Comparison of ENCODE assay signal across 20 cellular contexts in the genomic region with DNA sequence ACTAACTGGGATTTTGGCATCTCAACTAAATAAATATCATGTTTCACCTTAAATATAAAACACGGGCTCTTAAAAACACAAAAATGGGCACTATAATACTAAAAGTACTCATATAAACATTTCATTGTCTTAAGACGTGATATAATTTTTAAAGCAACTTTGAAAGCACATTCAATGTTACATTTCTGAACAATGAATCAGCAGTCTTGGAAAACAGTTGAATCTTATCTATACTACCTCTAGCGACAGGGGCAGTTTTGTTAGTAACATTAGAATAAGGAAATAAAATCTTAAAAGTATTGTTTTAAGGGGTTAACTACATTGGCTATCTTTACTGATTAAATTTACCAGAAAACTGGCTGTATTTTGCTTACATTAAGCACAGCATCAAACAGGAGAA.
DNase-seq lines count a peak whose midpoint lies in the region; ATAC-seq and TF ChIP-seq lines count a peak whose summit lies in the region.
"Had no signal": no experiment of that assay in that cellular context is flagged by ENCODE, and none has a peak within 500 bp of the region (broad histone marks: within the 10 kb centered on the region; RNA-seq: fewer than 3 reads in every experiment).

No MANE protein-coding gene starts in this region.

- no peak overlapping the region for H3K9ac ChIP-seq in adipocyte (ENCODE audit: low read length)
- no peak overlapping the region for H3K9ac ChIP-seq in fibroblast of lung (ENCODE audit: insufficient read depth, low read length)

- ATAC-seq in GM21529 (IDR thresholded peaks at IDR 0.05; ENCODE audit: unreplicated experiment), result no peak
- ATAC-seq in GM18498 (IDR thresholded peaks at IDR 0.05; ENCODE audit: unreplicated experiment), result no peak
- ATAC-seq: gastroesophageal sphincter; left lobe of liver; natural killer cell treated with Interleukin-12 subunit alpha and Interleukin-12 subunit beta and Interleukin-15 and Interleukin-18, amount 100 ng/mL, for 72 hours had no signal

- H3K4me3 ChIP-seq in adipocyte (ENCODE audit: low read length) (no peak overlapping the region), fibroblast of lung (replicated peaks in 1 of 4; ENCODE audit: control extremely low read depth in 1 of 4, insufficient read depth in 1 of 4, low read depth in 3 of 4, low read length in 4 of 4) (no peak overlapping the region), retinal pigment epithelial cell (ENCODE audit: low read length) (no peak overlapping the region)
- H3K4me3 ChIP-seq: colonic mucosa, gastroesophageal sphincter, spleen had no signal

- H3K4me2 ChIP-seq in fibroblast of lung (ENCODE audit: extremely low read depth, insufficient read depth, low read length), result no peak overlapping the region

- DNase-seq in HS-27A (ENCODE audit: low read depth) (peak; percentile 5), adipocyte (ENCODE audit: low read depth) (peak; percentile 44), fibroblast of lung (ENCODE audit: low read depth in 2 of 2) (peak; percentile 27 to 61), retinal pigment epithelial cell (ENCODE audit: low read depth) (peak; percentile 9)
- DNase-seq in activated CD4-positive, alpha-beta T cell treated with anti-CD3 and anti-CD28 coated beads, Interleukin-2, amount 50 U/mL, for 4 hours, result no peak
- DNase-seq: activated CD4-positive, alpha-beta T cell treated with anti-CD3 and anti-CD28 coated beads, Interleukin-2, amount 50 U/mL, for 48 hours; activated T-cell treated with anti-CD3 and anti-CD28 coated beads for 4 hours; colonic mucosa; GOT3; NCI-H1436; NCI-H2171; NCI-H748 treated with DMSO at 0.1 percent for 48 hours; SIG-M5; spleen; WERI-Rb-1 had no signal

- H4K20me1 ChIP-seq in fibroblast of lung (ENCODE audit: control insufficient read depth, extremely low read depth, insufficient read depth, low read length), result no peaks in the 10 kb centered on the region

- H3K27ac ChIP-seq in fibroblast of lung (ENCODE audit: insufficient read depth, low read length), result no peak overlapping the region
- H3K27ac ChIP-seq: colonic mucosa, gastroesophageal sphincter, spleen, WERI-Rb-1 had no signal

- H3K27me3 ChIP-seq in adipocyte (replicated peaks; ENCODE audit: control insufficient read depth, insufficient read depth, low read length) (no peaks in the 10 kb centered on the region), fibroblast of lung (ENCODE audit: control insufficient read depth, insufficient read depth, low read length) (no peaks in the 10 kb centered on the region)
- H3K27me3 ChIP-seq: colonic mucosa, gastroesophageal sphincter, spleen had no signal

- no peaks in the 10 kb centered on the region for H3K9me3 ChIP-seq in adipocyte (ENCODE audit: control insufficient read depth, low read length)
- no peaks in the 10 kb centered on the region for H3K9me3 ChIP-seq in fibroblast of lung (ENCODE audit: control insufficient read depth, insufficient read depth, low read depth, low read length)
- H3K9me3 ChIP-seq: colonic mucosa, gastroesophageal sphincter, spleen had no signal

- H3K4me1 ChIP-seq in adipocyte (ENCODE audit: control insufficient read depth, insufficient read depth, low read length) (no peaks in the 10 kb centered on the region), fibroblast of lung (ENCODE audit: control insufficient read depth, extremely low read depth, insufficient read depth, low read length) (no peaks in the 10 kb centered on the region)
- H3K4me1 ChIP-seq: colonic mucosa, gastroesophageal sphincter, spleen had no signal

- H2AFZ ChIP-seq in fibroblast of lung (ENCODE audit: low read length), result no peak overlapping the region

- peaks cover 23% of the 10 kb centered on the region for H3K36me3 ChIP-seq in adipocyte (ENCODE audit: control insufficient read depth, insufficient read depth, low read length, severe bottlenecking)
- peaks cover 1% of the 10 kb centered on the region for H3K36me3 ChIP-seq in fibroblast of lung (ENCODE audit: control insufficient read depth, insufficient read depth, low read length)
- H3K36me3 ChIP-seq: colonic mucosa, WERI-Rb-1 had no signal

- H3K79me2 ChIP-seq in fibroblast of lung (ENCODE audit: control insufficient read depth, insufficient read depth, low read length), result no peaks in the 10 kb centered on the region

- TF ChIP-seq CTCF in fibroblast of lung (conservative IDR thresholded peaks at IDR 0.05 in 1 of 2, IDR thresholded peaks at IDR 0.05 in 1 of 2; ENCODE audit: low read depth in 1 of 2, low read length in 2 of 2), result no peak
- no peak for TF ChIP-seq CTCF in retinal pigment epithelial cell (conservative IDR thresholded peaks at IDR 0.05; ENCODE audit: low read depth, low read length)

Comparison
In these comparisons a context has a peak if more than half of its experiments do, and no peak if none do; other contexts are left out.
1. DNase-seq: peak in HS-27A (single experiment), adipocyte (single experiment), fibroblast of lung (2 of 2) and retinal pigment epithelial cell (single experiment); none in activated CD4-positive, alpha-beta T cell treated with anti-CD3 and anti-CD28 coated beads, Interleukin-2, amount 50 U/mL, for 4 hours (0 of 2).